Comparison of ENCODE assay signal across 22 cellular contexts in genomic region chr13:45384474-45385174, GRCh38.
"Had no signal": no experiment of that assay in that cellular context is flagged by ENCODE, and none has a peak within 500 bp of the region (broad histone marks: within the 10 kb centered on the region; RNA-seq: fewer than 3 reads in every experiment).

No MANE protein-coding gene starts in this region.

- DNase-seq: activated CD4-positive, alpha-beta T cell treated with anti-CD3 and anti-CD28 coated beads for 48 hours; activated CD4-positive, alpha-beta T cell treated with anti-CD3 and anti-CD28 coated beads, Interleukin-2, amount 50 U/mL, for 48 hours; activated CD4-positive, CD25-positive, alpha-beta regulatory T cell treated with anti-CD3 and anti-CD28 coated beads, Interleukin-2, amount 50 U/mL, for 72 hours; activated CD8-positive, alpha-beta memory T cell treated with anti-CD3 and anti-CD28 coated beads, Interleukin-2, amount 10 ng/mL, durations not matched to agents 7 days and 5 days; activated naive CD4-positive, alpha-beta T cell treated with anti-CD3 and anti-CD28 coated beads for 36 hours; activated T-cell treated with anti-CD3 and anti-CD28 coated beads, Interleukin-2, amount 50 U/mL, for 24 hours; amygdala; IMR-90; Kasumi-1; KBM-7; NCI-H1048; NCI-H1694 treated with DMSO at 0.1 percent for 48 hours; NCI-H2081; NCI-H510A treated with DMSO at 0.1 percent for 48 hours; NCI-H69; NK-92 treated with Interleukin-12 subunit alpha and Interleukin-12 subunit beta, amount 100 ng/mL, for 24 hours; OCI-M1; Right ventricle myocardium superior; RPMI8226; SJCRH30 had no signal

- H3K9me3 ChIP-seq: SJCRH30 had no signal

- H3K36me3 ChIP-seq: SJCRH30 had no signal

- ATAC-seq: activated CD8-positive, alpha-beta memory T cell treated with anti-CD3 and anti-CD28 coated beads, Interleukin-2, amount 10 ng/mL, durations not matched to agents 7 days and 5 days; Panc1; WTC11 had no signal

- H3K4me3 ChIP-seq: SJCRH30 had no signal

- H3K27ac ChIP-seq: SJCRH30 had no signal

- H3K4me1 ChIP-seq: SJCRH30 had no signal

- H3K27me3 ChIP-seq: SJCRH30 had no signal
